ENCODE assay signal across 8 cellular contexts in the genomic region with DNA sequence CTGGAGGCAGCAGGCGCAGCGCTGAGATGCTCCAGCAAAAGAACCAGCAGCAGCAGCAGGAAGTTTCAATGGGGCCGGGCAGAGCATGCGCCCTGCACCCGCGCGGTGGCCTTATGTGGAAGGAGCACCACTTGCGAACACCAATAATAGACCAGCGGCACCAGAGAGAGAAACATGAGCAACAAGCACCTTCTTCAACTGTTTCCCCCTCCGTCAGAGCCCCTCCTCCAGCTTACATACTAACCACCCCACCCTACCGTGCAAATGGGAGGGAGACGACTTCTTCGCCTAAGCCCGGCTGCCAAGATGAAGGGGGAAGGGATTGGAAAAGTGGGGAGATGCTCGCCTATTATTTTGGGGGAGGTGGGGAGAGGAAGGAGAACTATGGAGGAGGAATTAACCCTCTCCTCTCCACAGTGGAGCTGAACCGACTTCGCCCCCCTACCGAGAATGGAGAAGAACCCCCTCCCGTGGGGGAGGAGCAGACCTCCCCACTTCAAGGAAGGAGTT. TPM values are rescaled to one million over a fixed set of nuclear protein-coding genes. Genes with fewer than 3 reads are reported as not detected.
A peak's percentile ranks its signal among the peaks of the same experiment; 100 is the strongest.
DNase-seq lines count a peak whose midpoint lies in the region; ATAC-seq, FAIRE-seq and TF ChIP-seq lines count a peak whose summit lies in the region.

No MANE protein-coding gene starts in this region.

- H3K9me3 Mint-ChIP-seq in activated naive CD8-positive, alpha-beta T cell treated with anti-CD3 and anti-CD28 coated beads, Interleukin-2, amount 10 ng/mL, durations not matched to agents 7 days and 5 days, result peaks cover 7% of the 10 kb centered on the region

- peak overlapping the region; percentile 96 for H3K4me3 Mint-ChIP-seq in activated naive CD8-positive, alpha-beta T cell treated with anti-CD3 and anti-CD28 coated beads, Interleukin-2, amount 10 ng/mL, durations not matched to agents 7 days and 5 days

- H3K4me1 ChIP-seq in cardiac muscle cell (ENCODE audit: low read depth) (peaks cover 29% of the 10 kb centered on the region), pancreas (peaks cover 9 to 21% (median 20%) of the 10 kb centered on the region in 3 donors), thyroid gland (peaks cover 10 to 35% of the 10 kb centered on the region in 2 donors)

- H3K4me1 Mint-ChIP-seq in activated naive CD8-positive, alpha-beta T cell treated with anti-CD3 and anti-CD28 coated beads, Interleukin-2, amount 10 ng/mL, durations not matched to agents 7 days and 5 days, result peaks cover 31% of the 10 kb centered on the region

- H3K9me3 ChIP-seq in cardiac muscle cell (ENCODE audit: low read depth) (no peaks in the 10 kb centered on the region), pancreas (no peaks in the 10 kb centered on the region), thyroid gland (no peaks in the 10 kb centered on the region)

- intact Hi-C loops in pancreas (cut with DNase I) (no loop called here), thyroid gland (cut with DNase I) (no loop called here)

- 0 to 1% methylated on average over 19 of the region's 19 CpGs for WGBS in pancreas, 2 donors
- 1% methylated on average over 19 of the region's 19 CpGs for WGBS in thyroid gland, 2 donors

- H3K27me3 Mint-ChIP-seq in activated naive CD8-positive, alpha-beta T cell treated with anti-CD3 and anti-CD28 coated beads, Interleukin-2, amount 10 ng/mL, durations not matched to agents 7 days and 5 days, result no peaks in the 10 kb centered on the region

- H3K27ac ChIP-seq in cardiac muscle cell, result peak overlapping the region; percentile 96
- H3K27ac ChIP-seq in pancreas, result peak overlapping the region; percentile 76 to 96 (median 88)
- H3K27ac ChIP-seq in thyroid gland, result peak overlapping the region; percentile 95 to 98 (median 96)

- TF ChIP-seq CTCF in GM12864 (IDR thresholded peaks at IDR 0.05; ENCODE audit: low read depth, low read length, missing control alignments) (peak; percentile 9), cardiac muscle cell (IDR thresholded peaks at IDR 0.05; ENCODE audit: low read depth, low read length) (peak; percentile 16), pancreas (IDR thresholded peaks at IDR 0.05) (no peak), thyroid gland (IDR thresholded peaks at IDR 0.05) (peak in 4 of 6 experiments; percentile 12 to 40 (median 22))

- peak; percentile 82 for DNase-seq in GM12864 (ENCODE audit: low read depth)
- peak; percentile 88 for DNase-seq in NCI-H128 (lab: John Stamatoyannopoulos, UW; ENCODE audit: unreplicated experiment)
- DNase-seq in SKM-1 treated with dmso at 0.1 percent for 144 hours (lab: John Stamatoyannopoulos, UW; ENCODE audit: unreplicated experiment), result peak; percentile 86
- peak; percentile 80 for DNase-seq in activated naive CD8-positive, alpha-beta T cell treated with anti-CD3 and anti-CD28 coated beads, Interleukin-2, amount 10 ng/mL, durations not matched to agents 7 days and 5 days
- DNase-seq in cardiac muscle cell (ENCODE audit: low read depth in 1 of 2, low spot score in 1 of 2), result peak; percentile 91 to 95
- peak; percentile 68 to 89 (median 79) for DNase-seq in pancreas
- DNase-seq in thyroid gland, result peak; percentile 87 to 89

- peak in 1 of 2 donors; percentile 77 for TF ChIP-seq POLR2A in thyroid gland (IDR thresholded peaks at IDR 0.05)

- H3K4me3 ChIP-seq in GM12864 (ENCODE audit: low read depth, low read length) (peak overlapping the region; percentile 99), cardiac muscle cell (peak overlapping the region; percentile 96), pancreas (peak overlapping the region; percentile 78 to 99 (median 97)), thyroid gland (replicated peaks in 1 of 3) (peak overlapping the region; percentile 69 to 99 (median 99))

- peak overlapping the region; percentile 95 for H3K27ac Mint-ChIP-seq in activated naive CD8-positive, alpha-beta T cell treated with anti-CD3 and anti-CD28 coated beads, Interleukin-2, amount 10 ng/mL, durations not matched to agents 7 days and 5 days

- H3K36me3 ChIP-seq in cardiac muscle cell (no peaks in the 10 kb centered on the region), pancreas (no peaks in the 10 kb centered on the region), thyroid gland (no peaks in the 10 kb centered on the region)

- no peaks in the 10 kb centered on the region for H3K27me3 ChIP-seq in cardiac muscle cell
- no peaks in the 10 kb centered on the region for H3K27me3 ChIP-seq in pancreas
- H3K27me3 ChIP-seq in thyroid gland, result no peaks in the 10 kb centered on the region

- POLR2A ChIA-PET in activated naive CD8-positive, alpha-beta T cell treated with anti-CD3 and anti-CD28 coated beads, Interleukin-2, amount 10 ng/mL, durations not matched to agents 7 days and 5 days (lab: Charles Lee), result interaction anchor here (1.0 to 2.4 kb wide), 4 partner anchors 15 to 755 kb away, joined by 3 to 20 read pairs (median 4); a partner anchor contains a TSS

- FAIRE-seq in pancreas (lab: Jason Lieb, UNC), result no peak

- ATAC-seq in HG02759 (IDR thresholded peaks at IDR 0.05; ENCODE audit: unreplicated experiment) (peak; percentile 53), pancreas (peak; percentile 39 to 65 (median 54))
- ATAC-seq in activated naive CD8-positive, alpha-beta T cell treated with anti-CD3 and anti-CD28 coated beads, Interleukin-2, amount 10 ng/mL, durations not matched to agents 7 days and 5 days (ENCODE audit: low read depth), result peak; percentile 69

- peaks cover 15% of the 10 kb centered on the region for H3K36me3 Mint-ChIP-seq in activated naive CD8-positive, alpha-beta T cell treated with anti-CD3 and anti-CD28 coated beads, Interleukin-2, amount 10 ng/mL, durations not matched to agents 7 days and 5 days

RNA-seq across cellular contexts. Expression of a gene that starts 1.1 kb away (rescaled TPM):
- total RNA-seq in activated naive CD8-positive, alpha-beta T cell treated with anti-CD3 and anti-CD28 coated beads, Interleukin-2, amount 10 ng/mL, durations not matched to agents 7 days and 5 days, result 10 to 100 TPM; 64.8 to 74.1 TPM
- 47.0 and 81.7 TPM in 2 replicates for total RNA-seq in cardiac muscle cell
- polyA plus RNA-seq in cardiac muscle cell, result 68.9 and 117 TPM in 2 replicates
- 10 to 100 TPM; 17.2 to 34.3 (median 24.3) TPM for total RNA-seq in pancreas
- polyA plus RNA-seq in pancreas, result 1 to 10 TPM; 5.6 to 8.4 TPM
- total RNA-seq in thyroid gland, result 10 to 100 TPM; 55.0 to 88.8 (median 65.8) TPM

RNA-seq across cellular contexts. Expression of a gene that starts 1.5 kb away (rescaled TPM):
- 10 to 100 TPM in 1 of 2 experiments, 1 to 10 TPM in 1; 9.5 to 11.3 TPM for total RNA-seq in activated naive CD8-positive, alpha-beta T cell treated with anti-CD3 and anti-CD28 coated beads, Interleukin-2, amount 10 ng/mL, durations not matched to agents 7 days and 5 days
- total RNA-seq in cardiac muscle cell (62.6 and 74.5 TPM in 2 replicates), pancreas (10 to 100 TPM in 5 of 6 donors, 1 to 10 TPM in 1; 9.0 to 17.8 (median 10.9) TPM), thyroid gland (10 to 100 TPM; 33.6 to 60.5 (median 39.0) TPM)
- polyA plus RNA-seq in cardiac muscle cell (157 and 169 TPM in 2 replicates), pancreas (10 to 100 TPM; 26.0 to 43.6 TPM)

Comparison
In these comparisons a context has a peak if more than half of its experiments do, and no peak if none do; other contexts are left out.
1. Peak in every context shown above with its lines: DNase-seq, ATAC-seq, H3K4me3 ChIP-seq and H3K27ac ChIP-seq.
2. CTCF ChIP-seq: peak in GM12864 (single experiment), cardiac muscle cell (single experiment) and thyroid gland (4 of 6); none in pancreas (0 of 4).